ENCODE assay signal across 14 cellular contexts in the genomic region with DNA sequence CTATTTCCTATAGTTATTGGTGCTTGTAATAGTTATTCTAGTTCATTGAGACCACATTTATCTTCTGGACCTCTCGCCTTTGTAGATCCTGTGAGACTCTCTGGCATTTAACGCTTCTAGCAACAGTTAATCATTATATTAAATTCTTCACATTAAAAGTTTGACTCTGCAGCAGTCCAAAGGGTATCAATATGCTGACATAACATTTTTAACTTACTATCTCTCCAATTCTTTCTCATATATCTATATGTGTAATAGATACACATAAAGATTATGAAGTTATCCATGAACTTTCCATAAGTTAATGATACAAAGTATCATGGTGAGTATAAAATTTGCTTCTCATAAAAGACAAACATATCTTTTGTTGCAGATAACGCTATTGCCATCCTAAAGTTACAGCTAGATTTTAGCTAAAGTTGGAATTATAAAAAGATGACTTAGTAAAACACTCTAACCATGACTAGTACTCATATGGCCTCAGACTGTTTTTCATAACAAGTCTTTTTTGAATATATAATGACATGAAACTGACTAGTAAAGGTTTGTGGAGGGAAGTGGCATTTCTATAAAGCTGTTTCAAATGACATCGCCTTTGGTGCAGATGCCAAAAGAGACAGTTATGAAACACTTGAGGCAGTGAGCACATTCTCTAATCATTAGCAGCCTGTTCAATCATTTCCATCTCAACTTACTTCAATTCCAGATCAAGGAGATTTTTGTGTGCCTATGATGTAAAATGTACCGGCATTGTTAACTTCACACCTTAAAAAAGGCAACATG.
DNase-seq lines count a peak whose midpoint lies in the region; ATAC-seq, FAIRE-seq and TF ChIP-seq lines count a peak whose summit lies in the region.
"Had no signal": no experiment of that assay in that cellular context is flagged by ENCODE, and none has a peak within 500 bp of the region (broad histone marks: within the 10 kb centered on the region; RNA-seq: fewer than 3 reads in every experiment).

No MANE protein-coding gene starts in this region.

- CTCF ChIA-PET in A549 (lab: Yijun Ruan, JAX), result no interaction called here

- ATAC-seq in A549 (no peak), GM18861 (IDR thresholded peaks at IDR 0.05; ENCODE audit: unreplicated experiment) (peak; percentile 71), HG03064 (IDR thresholded peaks at IDR 0.05; ENCODE audit: low read depth, unreplicated experiment) (peak; percentile 76), left cardiac atrium (no peak)

- H3K4me1 ChIP-seq in A549 (no peaks in the 10 kb centered on the region), breast epithelium (no peaks in the 10 kb centered on the region)
- H3K4me1 ChIP-seq: BE2C had no signal

- intact Hi-C loops in breast epithelium (cut with DNase I; ENCODE audit: low total_unique reads), result no loop called here
- intact Hi-C loops in left cardiac atrium (cut with DNase I), result no loop called here

- 55% methylated on average over 5 of the region's 5 CpGs for WGBS in A549 (ENCODE audit: missing lambda C conversion rate)

- no peak for FAIRE-seq in A549 (lab: Jason Lieb, UNC)

- no peak for TF ChIP-seq EP300 in A549 (IDR thresholded peaks at IDR 0.05)

- no peaks in the 10 kb centered on the region for H3K27me3 ChIP-seq in breast epithelium
- H3K27me3 ChIP-seq: BE2C, dorsolateral prefrontal cortex had no signal

- H3K4me3 ChIP-seq in A549 (no peak overlapping the region), breast epithelium (no peak overlapping the region)
- H3K4me3 ChIP-seq: dorsolateral prefrontal cortex had no signal

- TF ChIP-seq CTCF in A549 (IDR thresholded peaks at IDR 0.05) (no peak), breast epithelium (IDR thresholded peaks at IDR 0.05) (no peak)

- TF ChIP-seq POLR2A in A549 (IDR thresholded peaks at IDR 0.05; ENCODE audit: low read length), result no peak
- TF ChIP-seq POLR2A in breast epithelium (IDR thresholded peaks at IDR 0.05), result no peak

- H3K27ac ChIP-seq in A549 (no peak overlapping the region), breast epithelium (no peak overlapping the region)
- H3K27ac ChIP-seq: dorsolateral prefrontal cortex had no signal

- POLR2A ChIA-PET in A549 (lab: Yijun Ruan, JAX), result no interaction called here

- H3K9me3 ChIP-seq in A549, result peaks cover 8% of the 10 kb centered on the region; the same call in 1 of the 3 replicates
- H3K9me3 ChIP-seq in breast epithelium, result no peaks in the 10 kb centered on the region
- H3K9me3 ChIP-seq: BE2C had no signal

- DNase-seq in A549 (ENCODE audit: low read depth in 1 of 2, low spot score in 1 of 2) (no peak), astrocyte of the hippocampus (ENCODE audit: low read depth, low spot score) (peak; percentile 7), NCI-H526 (lab: John Stamatoyannopoulos, UW) (no peak), breast epithelium (ENCODE audit: low spot score in 2 of 2) (no peak), left cardiac atrium (no peak)
- DNase-seq in stimulated activated CD4-positive, alpha-beta T cell treated with anti-CD3 and anti-CD28 coated beads, Interleukin-4, amount 100 ng/mL, for 4 hours, result no peak
- DNase-seq: BE2C, dorsolateral prefrontal cortex, midbrain, NCI-H1436 treated with DMSO at 0.1 percent for 48 hours, retina, T1000 had no signal

- H3K36me3 ChIP-seq in breast epithelium, result no peaks in the 10 kb centered on the region
- H3K36me3 ChIP-seq: BE2C had no signal

- no peak for TF ChIP-seq RAD21 in A549 (conservative IDR thresholded peaks at IDR 0.05 in 1 of 2, IDR thresholded peaks at IDR 0.05 in 1 of 2)

- H3K4me2 ChIP-seq in A549, result no peak overlapping the region

TF ChIP-seq in A549, 52 proteins besides CTCF, POLR2A, EP300 and RAD21:
- TF ChIP-seq HDAC2 (IDR thresholded peaks at IDR 0.05) (no peak), CHD2 (IDR thresholded peaks at IDR 0.05; ENCODE audit: low read length, partially characterized antibody) (no peak), MAFK (IDR thresholded peaks at IDR 0.05; ENCODE audit: partially characterized antibody) (peak; percentile 88)

Comparison
In these comparisons a context has a peak if more than half of its experiments do, and no peak if none do; other contexts are left out.
1. ATAC-seq: peak in GM18861 (single experiment) and HG03064 (single experiment); none in A549 (0 of 2) and left cardiac atrium (0 of 2).